In the genomic region with DNA sequence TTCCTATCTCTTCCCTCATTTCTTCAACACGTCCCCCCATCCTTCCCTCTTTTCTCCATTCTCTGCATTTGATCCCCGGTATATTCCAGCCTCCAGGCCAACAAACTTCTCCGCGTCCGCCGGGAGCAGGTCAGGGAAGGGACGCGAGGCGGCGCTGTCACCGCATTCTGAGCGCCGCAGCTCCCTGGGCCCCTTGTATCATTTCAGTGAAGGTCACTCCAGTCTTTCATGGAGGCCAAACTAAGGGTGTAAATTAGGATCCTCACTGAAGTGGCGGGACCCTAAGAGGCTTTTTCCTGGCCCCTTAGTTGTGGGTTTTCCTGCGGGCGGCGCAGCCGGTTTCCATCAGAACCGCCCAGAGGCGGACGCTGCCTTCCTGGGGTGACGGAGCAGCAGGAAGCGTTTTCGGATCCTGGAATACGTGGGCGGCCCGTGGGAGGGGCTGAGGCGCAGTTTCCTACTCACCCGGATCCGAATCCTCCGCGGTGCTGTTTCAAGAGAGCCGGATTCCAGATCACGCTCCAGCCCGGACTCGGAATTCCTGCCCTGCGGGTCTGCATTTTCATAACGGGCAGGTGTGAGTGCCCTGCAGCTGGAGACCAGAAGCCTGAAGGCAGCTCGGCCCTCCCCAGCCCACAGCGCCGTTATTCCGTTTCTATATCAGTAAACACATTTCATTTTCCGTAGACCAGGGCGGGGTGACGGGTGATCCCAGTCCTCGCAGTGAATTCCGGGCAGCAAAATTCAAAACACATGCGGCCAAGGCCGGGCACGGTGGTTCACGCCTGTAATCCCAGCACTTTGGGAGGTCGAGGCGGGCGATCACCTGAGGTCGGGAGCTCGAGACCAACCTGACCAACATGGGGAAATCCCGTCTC, we compare ENCODE assay signal across 1 cellular context.
A peak's percentile ranks its signal among the peaks of the same experiment; 100 is the strongest.
TF ChIP-seq lines count a peak whose summit lies in the region.

No MANE protein-coding gene starts in this region.

TF ChIP-seq in K562, 482 proteins besides CTCF, POLR2A, EP300 and RAD21 (continued from another document and continues in another):
- TF ChIP-seq, protein P1, sequence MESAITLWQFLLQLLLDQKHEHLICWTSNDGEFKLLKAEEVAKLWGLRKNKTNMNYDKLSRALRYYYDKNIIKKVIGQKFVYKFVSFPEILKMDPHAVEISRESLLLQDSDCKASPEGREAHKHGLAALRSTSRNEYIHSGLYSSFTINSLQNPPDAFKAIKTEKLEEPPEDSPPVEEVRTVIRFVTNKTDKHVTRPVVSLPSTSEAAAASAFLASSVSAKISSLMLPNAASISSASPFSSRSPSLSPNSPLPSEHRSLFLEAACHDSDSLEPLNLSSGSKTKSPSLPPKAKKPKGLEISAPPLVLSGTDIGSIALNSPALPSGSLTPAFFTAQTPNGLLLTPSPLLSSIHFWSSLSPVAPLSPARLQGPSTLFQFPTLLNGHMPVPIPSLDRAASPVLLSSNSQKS (CRISPR knock-in tag; IDR thresholded peaks at IDR 0.05): no peak
- TF ChIP-seq NCOR1 (IDR thresholded peaks at IDR 0.05) (peak; percentile 42; the same call in 1 of the 2 replicates), TSC22D4 (tag; IDR thresholded peaks at IDR 0.05) (no peak), RUNX1 (IDR thresholded peaks at IDR 0.05; ENCODE audit: low read depth) (no peak), DPF2 (IDR thresholded peaks at IDR 0.05) (peak; percentile 65), HDAC2 (IDR thresholded peaks at IDR 0.05) (peak; percentile 59; the same call in 1 of the 2 replicates), CHD1 (IDR thresholded peaks at IDR 0.05; ENCODE audit: low read length) (no peak), HDAC6 (IDR thresholded peaks at IDR 0.05; ENCODE audit: low read depth, low read length) (no peak), HNRNPH1 (optimal IDR thresholded peaks at IDR 0.05; ENCODE audit: low read depth, low read length) (no peak), SMAD4 (CRISPR knock-in tag; conservative IDR thresholded peaks at IDR 0.05) (no peak; the same call in 1 of the 2 replicates), NR1H2 (CRISPR knock-in tag; IDR thresholded peaks at IDR 0.05) (0 out of 2 replicates have a peak, but pooled peaks have one; percentile 28), LCOR (CRISPR knock-in tag; IDR thresholded peaks at IDR 0.05) (peak; percentile 79), LARP7 (IDR thresholded peaks at IDR 0.05) (peak; percentile 87; the same call in 1 of the 2 replicates), MED1 (CRISPR knock-in tag; IDR thresholded peaks at IDR 0.05; ENCODE audit: borderline replicate concordance) (no peak), CCAR2 (IDR thresholded peaks at IDR 0.05; ENCODE audit: low read depth, low read length) (no peak), ZNF436 (CRISPR knock-in tag; IDR thresholded peaks at IDR 0.05) (no peak), TAF1 (IDR thresholded peaks at IDR 0.05; ENCODE audit: control insufficient read depth, extremely low read depth, insufficient read depth, low read length, severe bottlenecking) (peak; percentile 80), RBM34 (IDR thresholded peaks at IDR 0.05; ENCODE audit: borderline replicate concordance, insufficient read depth, low read length) (no peak), ZNF146 (CRISPR knock-in tag; IDR thresholded peaks at IDR 0.05; ENCODE audit: unreplicated experiment) (no peak), NFE2L1 (tag; IDR thresholded peaks at IDR 0.05; ENCODE audit: borderline replicate concordance, low read depth) (no peak), ZNF589 (CRISPR knock-in tag; IDR thresholded peaks at IDR 0.05; ENCODE audit: low read depth) (no peak), RBM17 (IDR thresholded peaks at IDR 0.05; ENCODE audit: borderline replicate concordance, low read depth, low read length) (no peak), NEUROD1 (IDR thresholded peaks at IDR 0.05; ENCODE audit: borderline replicate concordance, low read depth, low read length, partially characterized antibody) (no peak), ZKSCAN8 (CRISPR knock-in tag; IDR thresholded peaks at IDR 0.05) (no peak), CEBPB (tag; IDR thresholded peaks at IDR 0.05) (no peak), ZNF41 (CRISPR knock-in tag; conservative IDR thresholded peaks at IDR 0.05) (no peak), FOSL1 (tag; conservative IDR thresholded peaks at IDR 0.05) (peak; percentile 60), BACH1 (tag; IDR thresholded peaks at IDR 0.05) (0 out of 2 replicates have a peak, but pooled peaks have one; percentile 35), FOXP1 (CRISPR knock-in tag; IDR thresholded peaks at IDR 0.05) (0 out of 2 replicates have a peak, but pooled peaks have one; percentile 29), KLF10 (CRISPR knock-in tag; IDR thresholded peaks at IDR 0.05) (no peak), BRF1 (IDR thresholded peaks at IDR 0.05; ENCODE audit: borderline replicate concordance, extremely low read depth, insufficient read length) (no peak), ZNF174 (CRISPR knock-in tag; IDR thresholded peaks at IDR 0.05) (no peak), ZNF707 (CRISPR knock-in tag; conservative IDR thresholded peaks at IDR 0.05) (no peak), DNMT1 (IDR thresholded peaks at IDR 0.05) (peak; percentile 85; the same call in 1 of the 2 replicates)
- TF ChIP-seq, protein P2, sequence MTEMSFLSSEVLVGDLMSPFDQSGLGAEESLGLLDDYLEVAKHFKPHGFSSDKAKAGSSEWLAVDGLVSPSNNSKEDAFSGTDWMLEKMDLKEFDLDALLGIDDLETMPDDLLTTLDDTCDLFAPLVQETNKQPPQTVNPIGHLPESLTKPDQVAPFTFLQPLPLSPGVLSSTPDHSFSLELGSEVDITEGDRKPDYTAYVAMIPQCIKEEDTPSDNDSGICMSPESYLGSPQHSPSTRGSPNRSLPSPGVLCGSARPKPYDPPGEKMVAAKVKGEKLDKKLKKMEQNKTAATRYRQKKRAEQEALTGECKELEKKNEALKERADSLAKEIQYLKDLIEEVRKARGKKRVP (CRISPR knock-in tag; IDR thresholded peaks at IDR 0.05): no peak
- TF ChIP-seq, protein P3, sequence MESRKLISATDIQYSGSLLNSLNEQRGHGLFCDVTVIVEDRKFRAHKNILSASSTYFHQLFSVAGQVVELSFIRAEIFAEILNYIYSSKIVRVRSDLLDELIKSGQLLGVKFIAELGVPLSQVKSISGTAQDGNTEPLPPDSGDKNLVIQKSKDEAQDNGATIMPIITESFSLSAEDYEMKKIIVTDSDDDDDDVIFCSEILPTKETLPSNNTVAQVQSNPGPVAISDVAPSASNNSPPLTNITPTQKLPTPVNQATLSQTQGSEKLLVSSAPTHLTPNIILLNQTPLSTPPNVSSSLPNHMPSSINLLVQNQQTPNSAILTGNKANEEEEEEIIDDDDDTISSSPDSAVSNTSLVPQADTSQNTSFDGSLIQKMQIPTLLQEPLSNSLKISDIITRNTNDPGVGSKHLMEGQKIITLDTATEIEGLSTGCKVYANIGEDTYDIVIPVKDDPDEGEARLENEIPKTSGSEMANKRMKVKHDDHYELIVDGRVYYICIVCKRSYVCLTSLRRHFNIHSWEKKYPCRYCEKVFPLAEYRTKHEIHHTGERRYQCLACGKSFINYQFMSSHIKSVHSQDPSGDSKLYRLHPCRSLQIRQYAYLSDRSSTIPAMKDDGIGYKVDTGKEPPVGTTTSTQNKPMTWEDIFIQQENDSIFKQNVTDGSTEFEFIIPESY (CRISPR knock-in tag; IDR thresholded peaks at IDR 0.05): peak; percentile 37; the same call in 1 of the 2 replicates
- TF ChIP-seq, protein P4, sequence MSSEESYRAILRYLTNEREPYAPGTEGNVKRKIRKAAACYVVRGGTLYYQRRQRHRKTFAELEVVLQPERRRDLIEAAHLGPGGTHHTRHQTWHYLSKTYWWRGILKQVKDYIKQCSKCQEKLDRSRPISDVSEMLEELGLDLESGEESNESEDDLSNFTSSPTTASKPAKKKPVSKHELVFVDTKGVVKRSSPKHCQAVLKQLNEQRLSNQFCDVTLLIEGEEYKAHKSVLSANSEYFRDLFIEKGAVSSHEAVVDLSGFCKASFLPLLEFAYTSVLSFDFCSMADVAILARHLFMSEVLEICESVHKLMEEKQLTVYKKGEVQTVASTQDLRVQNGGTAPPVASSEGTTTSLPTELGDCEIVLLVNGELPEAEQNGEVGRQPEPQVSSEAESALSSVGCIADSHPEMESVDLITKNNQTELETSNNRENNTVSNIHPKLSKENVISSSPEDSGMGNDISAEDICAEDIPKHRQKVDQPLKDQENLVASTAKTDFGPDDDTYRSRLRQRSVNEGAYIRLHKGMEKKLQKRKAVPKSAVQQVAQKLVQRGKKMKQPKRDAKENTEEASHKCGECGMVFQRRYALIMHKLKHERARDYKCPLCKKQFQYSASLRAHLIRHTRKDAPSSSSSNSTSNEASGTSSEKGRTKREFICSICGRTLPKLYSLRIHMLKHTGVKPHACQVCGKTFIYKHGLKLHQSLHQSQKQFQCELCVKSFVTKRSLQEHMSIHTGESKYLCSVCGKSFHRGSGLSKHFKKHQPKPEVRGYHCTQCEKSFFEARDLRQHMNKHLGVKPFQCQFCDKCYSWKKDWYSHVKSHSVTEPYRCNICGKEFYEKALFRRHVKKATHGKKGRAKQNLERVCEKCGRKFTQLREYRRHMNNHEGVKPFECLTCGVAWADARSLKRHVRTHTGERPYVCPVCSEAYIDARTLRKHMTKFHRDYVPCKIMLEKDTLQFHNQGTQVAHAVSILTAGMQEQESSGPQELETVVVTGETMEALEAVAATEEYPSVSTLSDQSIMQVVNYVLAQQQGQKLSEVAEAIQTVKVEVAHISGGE (CRISPR knock-in tag; IDR thresholded peaks at IDR 0.05): peak in 1 of 3 experiments; percentile 69; a peak in 2 of 6 replicates
- TF ChIP-seq, protein P5, sequence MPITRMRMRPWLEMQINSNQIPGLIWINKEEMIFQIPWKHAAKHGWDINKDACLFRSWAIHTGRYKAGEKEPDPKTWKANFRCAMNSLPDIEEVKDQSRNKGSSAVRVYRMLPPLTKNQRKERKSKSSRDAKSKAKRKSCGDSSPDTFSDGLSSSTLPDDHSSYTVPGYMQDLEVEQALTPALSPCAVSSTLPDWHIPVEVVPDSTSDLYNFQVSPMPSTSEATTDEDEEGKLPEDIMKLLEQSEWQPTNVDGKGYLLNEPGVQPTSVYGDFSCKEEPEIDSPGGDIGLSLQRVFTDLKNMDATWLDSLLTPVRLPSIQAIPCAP (CRISPR knock-in tag; IDR thresholded peaks at IDR 0.05; ENCODE audit: borderline replicate concordance): no peak
- TF ChIP-seq, protein P6, sequence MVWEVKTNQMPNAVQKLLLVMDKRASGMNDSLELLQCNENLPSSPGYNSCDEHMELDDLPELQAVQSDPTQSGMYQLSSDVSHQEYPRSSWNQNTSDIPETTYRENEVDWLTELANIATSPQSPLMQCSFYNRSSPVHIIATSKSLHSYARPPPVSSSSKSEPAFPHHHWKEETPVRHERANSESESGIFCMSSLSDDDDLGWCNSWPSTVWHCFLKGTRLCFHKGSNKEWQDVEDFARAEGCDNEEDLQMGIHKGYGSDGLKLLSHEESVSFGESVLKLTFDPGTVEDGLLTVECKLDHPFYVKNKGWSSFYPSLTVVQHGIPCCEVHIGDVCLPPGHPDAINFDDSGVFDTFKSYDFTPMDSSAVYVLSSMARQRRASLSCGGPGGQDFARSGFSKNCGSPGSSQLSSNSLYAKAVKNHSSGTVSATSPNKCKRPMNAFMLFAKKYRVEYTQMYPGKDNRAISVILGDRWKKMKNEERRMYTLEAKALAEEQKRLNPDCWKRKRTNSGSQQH (CRISPR knock-in tag; IDR thresholded peaks at IDR 0.05): peak; percentile 86
- TF ChIP-seq, protein P7, sequence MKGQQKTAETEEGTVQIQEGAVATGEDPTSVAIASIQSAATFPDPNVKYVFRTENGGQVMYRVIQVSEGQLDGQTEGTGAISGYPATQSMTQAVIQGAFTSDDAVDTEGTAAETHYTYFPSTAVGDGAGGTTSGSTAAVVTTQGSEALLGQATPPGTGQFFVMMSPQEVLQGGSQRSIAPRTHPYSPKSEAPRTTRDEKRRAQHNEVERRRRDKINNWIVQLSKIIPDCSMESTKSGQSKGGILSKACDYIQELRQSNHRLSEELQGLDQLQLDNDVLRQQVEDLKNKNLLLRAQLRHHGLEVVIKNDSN (CRISPR knock-in tag; IDR thresholded peaks at IDR 0.05): no peak
- TF ChIP-seq, protein P8, sequence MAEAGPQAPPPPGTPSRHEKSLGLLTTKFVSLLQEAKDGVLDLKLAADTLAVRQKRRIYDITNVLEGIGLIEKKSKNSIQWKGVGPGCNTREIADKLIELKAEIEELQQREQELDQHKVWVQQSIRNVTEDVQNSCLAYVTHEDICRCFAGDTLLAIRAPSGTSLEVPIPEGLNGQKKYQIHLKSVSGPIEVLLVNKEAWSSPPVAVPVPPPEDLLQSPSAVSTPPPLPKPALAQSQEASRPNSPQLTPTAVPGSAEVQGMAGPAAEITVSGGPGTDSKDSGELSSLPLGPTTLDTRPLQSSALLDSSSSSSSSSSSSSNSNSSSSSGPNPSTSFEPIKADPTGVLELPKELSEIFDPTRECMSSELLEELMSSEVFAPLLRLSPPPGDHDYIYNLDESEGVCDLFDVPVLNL (CRISPR knock-in tag; IDR thresholded peaks at IDR 0.05; ENCODE audit: low read depth): 0 out of 2 replicates have a peak, but pooled peaks have one; percentile 11
- TF ChIP-seq, protein P9, sequence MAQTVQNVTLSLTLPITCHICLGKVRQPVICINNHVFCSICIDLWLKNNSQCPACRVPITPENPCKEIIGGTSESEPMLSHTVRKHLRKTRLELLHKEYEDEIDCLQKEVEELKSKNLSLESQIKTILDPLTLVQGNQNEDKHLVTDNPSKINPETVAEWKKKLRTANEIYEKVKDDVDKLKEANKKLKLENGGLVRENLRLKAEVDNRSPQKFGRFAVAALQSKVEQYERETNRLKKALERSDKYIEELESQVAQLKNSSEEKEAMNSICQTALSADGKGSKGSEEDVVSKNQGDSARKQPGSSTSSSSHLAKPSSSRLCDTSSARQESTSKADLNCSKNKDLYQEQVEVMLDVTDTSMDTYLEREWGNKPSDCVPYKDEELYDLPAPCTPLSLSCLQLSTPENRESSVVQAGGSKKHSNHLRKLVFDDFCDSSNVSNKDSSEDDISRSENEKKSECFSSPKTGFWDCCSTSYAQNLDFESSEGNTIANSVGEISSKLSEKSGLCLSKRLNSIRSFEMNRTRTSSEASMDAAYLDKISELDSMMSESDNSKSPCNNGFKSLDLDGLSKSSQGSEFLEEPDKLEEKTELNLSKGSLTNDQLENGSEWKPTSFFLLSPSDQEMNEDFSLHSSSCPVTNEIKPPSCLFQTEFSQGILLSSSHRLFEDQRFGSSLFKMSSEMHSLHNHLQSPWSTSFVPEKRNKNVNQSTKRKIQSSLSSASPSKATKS (CRISPR knock-in tag; IDR thresholded peaks at IDR 0.05): no peak
